28 cellular contexts compared by ENCODE assay signal in the genomic region with DNA sequence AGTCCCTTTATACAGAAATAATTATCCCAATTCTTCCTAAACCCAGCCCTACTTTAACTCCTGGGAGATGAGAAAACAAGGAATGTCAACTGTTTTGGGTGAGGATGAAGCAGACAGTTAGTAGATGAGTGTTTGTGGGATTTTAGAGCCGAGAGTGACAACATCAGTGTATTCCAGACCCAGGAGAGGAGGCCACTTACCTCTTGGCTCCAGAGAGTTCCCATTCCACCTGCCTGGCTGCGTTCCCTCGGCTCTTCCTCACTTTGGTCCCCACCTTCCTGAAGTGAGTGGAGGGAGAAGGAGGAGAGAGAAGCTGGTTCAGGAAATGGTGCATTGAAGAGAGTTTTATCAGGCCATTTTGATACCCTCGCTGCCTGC. TPM values are rescaled to one million over a fixed set of nuclear protein-coding genes. Genes with fewer than 3 reads are reported as not detected.
"Had no signal": no experiment of that assay in that cellular context is flagged by ENCODE, and none has a peak within 500 bp of the region (broad histone marks: within the 10 kb centered on the region; RNA-seq: fewer than 3 reads in every experiment).

No MANE protein-coding gene starts in this region.

- H3K9me3 ChIP-seq: esophagus muscularis mucosa, gastrocnemius medialis, heart right ventricle, neutrophil, spleen, thoracic aorta, transverse colon had no signal

- H3K4me3 Mint-ChIP-seq: naive B cell; nephron; stimulated activated naive B cell treated with anti-CD40 and anti-IgM and Interleukin-4, amounts not matched to agents 10 μg/mL and 1 μg/mL and 100 μg/mL, for 72 hours; stimulated activated naive CD8-positive, alpha-beta T cell treated with anti-CD3 and anti-CD28 coated beads, Interleukin-15, amount 100 ng/mL, for 72 hours had no signal

- H3K4me1 Mint-ChIP-seq: naive B cell; nephron; stimulated activated naive CD8-positive, alpha-beta T cell treated with anti-CD3 and anti-CD28 coated beads, Interleukin-15, amount 100 ng/mL, for 72 hours had no signal

- H3K27me3 ChIP-seq: gastrocnemius medialis had no signal

- H3K4me1 ChIP-seq: esophagus muscularis mucosa, gastrocnemius medialis, heart right ventricle, spleen, transverse colon had no signal

- DNase-seq: effector memory CD4-positive, alpha-beta T cell; gastrocnemius medialis; heart right ventricle; kidney; left cardiac atrium; left ventricle myocardium superior; mesenchymal stem cell; naive B cell; posterior cingulate gyrus; spleen; stimulated activated CD4-positive, alpha-beta T cell treated with anti-CD3 and anti-CD28 coated beads, Interleukin-2, amount 100 ng/mL, for 24 hours; stimulated activated CD4-positive, alpha-beta T cell treated with anti-CD3 and anti-CD28 coated beads, Interleukin-4, amount 100 ng/mL, for 4 hours; stimulated activated naive B cell treated with anti-CD40 and anti-IgM and Interleukin-4, amounts not matched to agents 10 μg/mL and 1 μg/mL and 100 μg/mL, for 72 hours; stimulated activated naive CD8-positive, alpha-beta T cell treated with anti-CD3 and anti-CD28 coated beads, Interleukin-15, amount 100 ng/mL, for 72 hours; transverse colon had no signal

- ATAC-seq: gastrocnemius medialis; heart right ventricle; left cardiac atrium; left ventricle myocardium superior; sciatic nerve; stimulated activated naive B cell treated with anti-CD40 and anti-IgM and Interleukin-4, amounts not matched to agents 10 μg/mL and 1 μg/mL and 100 μg/mL, for 72 hours had no signal

- H3K27ac ChIP-seq: epithelial cell of prostate, esophagus muscularis mucosa, gastrocnemius medialis, heart right ventricle, neutrophil, thoracic aorta, transverse colon had no signal

- H3K4me3 ChIP-seq: esophagus muscularis mucosa, gastrocnemius medialis, heart right ventricle, lung, thoracic aorta, transverse colon had no signal

- H3K27ac Mint-ChIP-seq: nephron; stimulated activated naive B cell treated with anti-CD40 and anti-IgM and Interleukin-4, amounts not matched to agents 10 μg/mL and 1 μg/mL and 100 μg/mL, for 72 hours had no signal

- FAIRE-seq: kidney had no signal

- H3K36me3 ChIP-seq: esophagus muscularis mucosa, gastrocnemius medialis, heart right ventricle, neutrophil, spleen, thoracic aorta, transverse colon had no signal

RNA-seq across cellular contexts. Expression of a gene that starts 0.6 kb away (rescaled TPM):
- total RNA-seq: fibroblast of villous mesenchyme, gastrocnemius medialis, osteoblast, pulmonary artery endothelial cell, thoracic aorta had no signal

RNA-seq across cellular contexts. Expression of a gene that starts 22.3 kb away (rescaled TPM):
- total RNA-seq: esophagus muscularis mucosa, fibroblast of villous mesenchyme, gastrocnemius medialis, heart right ventricle, kidney, left cardiac atrium, left ventricle myocardium superior, lung, osteoblast, pulmonary artery endothelial cell, sciatic nerve, skeletal muscle tissue, spleen, subcutaneous adipose tissue, thoracic aorta, transverse colon, urinary bladder had no signal
- polyA plus RNA-seq: heart right ventricle, urinary bladder had no signal

RNA-seq across cellular contexts. Expression of a gene that starts 28.0 kb away (rescaled TPM):
- total RNA-seq: fibroblast of villous mesenchyme, gastrocnemius medialis, heart right ventricle, left cardiac atrium, left ventricle myocardium superior, lung, osteoblast, pulmonary artery endothelial cell, skeletal muscle tissue, subcutaneous adipose tissue, thoracic aorta, transverse colon had no signal
- polyA plus RNA-seq: heart right ventricle, urinary bladder had no signal
